8 cellular contexts compared by ENCODE assay signal in genomic region chr7:90720970-90721768, GRCh38.
A peak's percentile ranks its signal among the peaks of the same experiment; 100 is the strongest.
DNase-seq lines count a peak whose midpoint lies in the region; FAIRE-seq and TF ChIP-seq lines count a peak whose summit lies in the region.

No MANE protein-coding gene starts in this region.

- H3K4me1 Mint-ChIP-seq in progenitor cell of endocrine pancreas (ENCODE audit: low read depth) = peaks cover 77% of the 10 kb centered on the region
- H3K4me1 Mint-ChIP-seq in activated CD4-positive, alpha-beta T cell treated with anti-CD3 and anti-CD28 coated beads, Interleukin-2, amount 10 ng/mL, durations not matched to agents 7 days and 5 days = no peaks in the 10 kb centered on the region

- peak overlapping the region; percentile 88 for H3K27ac Mint-ChIP-seq in progenitor cell of endocrine pancreas
- no peak overlapping the region for H3K27ac Mint-ChIP-seq in activated CD4-positive, alpha-beta T cell treated with anti-CD3 and anti-CD28 coated beads, Interleukin-2, amount 10 ng/mL, durations not matched to agents 7 days and 5 days

- no peaks in the 10 kb centered on the region for H3K9me3 Mint-ChIP-seq in progenitor cell of endocrine pancreas (ENCODE audit: low read depth)
- H3K9me3 Mint-ChIP-seq in activated CD4-positive, alpha-beta T cell treated with anti-CD3 and anti-CD28 coated beads, Interleukin-2, amount 10 ng/mL, durations not matched to agents 7 days and 5 days = no peaks in the 10 kb centered on the region

- FAIRE-seq in GM18507 (lab: Jason Lieb, UNC) = peak; percentile 67

- DNase-seq in GM18507 (ENCODE audit: extremely low spot score, insufficient read length, low read depth) (no peak), NCI-H2029 treated with DMSO at 0.1 percent for 48 hours (lab: John Stamatoyannopoulos, UW) (peak; percentile 43), fibroblast of the aortic adventitia (ENCODE audit: low read depth) (peak; percentile 92), progenitor cell of endocrine pancreas (ENCODE audit: low spot score, unreplicated experiment) (no peak), midbrain (lab: John Stamatoyannopoulos, UW) (no peak), activated gamma-delta T cell (lab: John Stamatoyannopoulos, UW) (no peak)
- no peak for DNase-seq in activated CD4-positive, alpha-beta T cell treated with anti-CD3 and anti-CD28 coated beads, Interleukin-2, amount 10 ng/mL, durations not matched to agents 7 days and 5 days
- DNase-seq in effector memory CD4-positive, alpha-beta T cell = no peak

- no peaks in the 10 kb centered on the region for H3K27me3 ChIP-seq in effector memory CD4-positive, alpha-beta T cell (replicated peaks; ENCODE audit: control insufficient read depth, insufficient read depth, low read length, poor library complexity, severe bottlenecking)

- no peak overlapping the region for H3K4me3 Mint-ChIP-seq in progenitor cell of endocrine pancreas (ENCODE audit: low read depth)
- no peak overlapping the region for H3K4me3 Mint-ChIP-seq in activated CD4-positive, alpha-beta T cell treated with anti-CD3 and anti-CD28 coated beads, Interleukin-2, amount 10 ng/mL, durations not matched to agents 7 days and 5 days

- TF ChIP-seq CTCF in fibroblast of the aortic adventitia (IDR thresholded peaks at IDR 0.05; ENCODE audit: insufficient read depth, low read length) (no peak), progenitor cell of endocrine pancreas (IDR thresholded peaks at IDR 0.05; ENCODE audit: unreplicated experiment) (no peak)

- CTCF ChIA-PET in activated CD4-positive, alpha-beta T cell treated with anti-CD3 and anti-CD28 coated beads, Interleukin-2, amount 10 ng/mL, durations not matched to agents 7 days and 5 days (lab: Charles Lee) = no interaction called here

- H3K4me3 ChIP-seq in fibroblast of the aortic adventitia (ENCODE audit: low read depth, low read length) = peak overlapping the region; percentile 18
- no peak overlapping the region for H3K4me3 ChIP-seq in effector memory CD4-positive, alpha-beta T cell (ENCODE audit: insufficient read depth, low read depth, low read length, poor library complexity, severe bottlenecking)

- POLR2A ChIA-PET in activated CD4-positive, alpha-beta T cell treated with anti-CD3 and anti-CD28 coated beads, Interleukin-2, amount 10 ng/mL, durations not matched to agents 7 days and 5 days (lab: Charles Lee) = no interaction called here

- H3K36me3 ChIP-seq in effector memory CD4-positive, alpha-beta T cell (ENCODE audit: control insufficient read depth, insufficient read depth, low read length) = no peaks in the 10 kb centered on the region

- no peak overlapping the region for H3K27ac ChIP-seq in effector memory CD4-positive, alpha-beta T cell (ENCODE audit: insufficient read depth, low read length, poor library complexity, severe bottlenecking)

- no peaks in the 10 kb centered on the region for H3K36me3 Mint-ChIP-seq in progenitor cell of endocrine pancreas (ENCODE audit: insufficient read depth)
- H3K36me3 Mint-ChIP-seq in activated CD4-positive, alpha-beta T cell treated with anti-CD3 and anti-CD28 coated beads, Interleukin-2, amount 10 ng/mL, durations not matched to agents 7 days and 5 days (ENCODE audit: low read depth) = no peaks in the 10 kb centered on the region

- H3K4me1 ChIP-seq in effector memory CD4-positive, alpha-beta T cell (ENCODE audit: control insufficient read depth, insufficient read depth, low read length, poor library complexity, severe bottlenecking) = no peaks in the 10 kb centered on the region

- peaks cover 8% of the 10 kb centered on the region for H3K9me3 ChIP-seq in effector memory CD4-positive, alpha-beta T cell (ENCODE audit: control insufficient read depth, low read length)

- no peaks in the 10 kb centered on the region for H3K27me3 Mint-ChIP-seq in progenitor cell of endocrine pancreas
- H3K27me3 Mint-ChIP-seq in activated CD4-positive, alpha-beta T cell treated with anti-CD3 and anti-CD28 coated beads, Interleukin-2, amount 10 ng/mL, durations not matched to agents 7 days and 5 days = no peaks in the 10 kb centered on the region

Comparison
In these comparisons a context has a peak if more than half of its experiments do, and no peak if none do; other contexts are left out.
1. DNase-seq: peak in NCI-H2029 treated with DMSO at 0.1 percent for 48 hours (single experiment) and fibroblast of the aortic adventitia (single experiment); none in GM18507 (single experiment), progenitor cell of endocrine pancreas (single experiment), midbrain (single experiment), activated CD4-positive, alpha-beta T cell treated with anti-CD3 and anti-CD28 coated beads, Interleukin-2, amount 10 ng/mL, durations not matched to agents 7 days and 5 days (single experiment), activated gamma-delta T cell (single experiment) and effector memory CD4-positive, alpha-beta T cell (0 of 3).